In the genomic region with DNA sequence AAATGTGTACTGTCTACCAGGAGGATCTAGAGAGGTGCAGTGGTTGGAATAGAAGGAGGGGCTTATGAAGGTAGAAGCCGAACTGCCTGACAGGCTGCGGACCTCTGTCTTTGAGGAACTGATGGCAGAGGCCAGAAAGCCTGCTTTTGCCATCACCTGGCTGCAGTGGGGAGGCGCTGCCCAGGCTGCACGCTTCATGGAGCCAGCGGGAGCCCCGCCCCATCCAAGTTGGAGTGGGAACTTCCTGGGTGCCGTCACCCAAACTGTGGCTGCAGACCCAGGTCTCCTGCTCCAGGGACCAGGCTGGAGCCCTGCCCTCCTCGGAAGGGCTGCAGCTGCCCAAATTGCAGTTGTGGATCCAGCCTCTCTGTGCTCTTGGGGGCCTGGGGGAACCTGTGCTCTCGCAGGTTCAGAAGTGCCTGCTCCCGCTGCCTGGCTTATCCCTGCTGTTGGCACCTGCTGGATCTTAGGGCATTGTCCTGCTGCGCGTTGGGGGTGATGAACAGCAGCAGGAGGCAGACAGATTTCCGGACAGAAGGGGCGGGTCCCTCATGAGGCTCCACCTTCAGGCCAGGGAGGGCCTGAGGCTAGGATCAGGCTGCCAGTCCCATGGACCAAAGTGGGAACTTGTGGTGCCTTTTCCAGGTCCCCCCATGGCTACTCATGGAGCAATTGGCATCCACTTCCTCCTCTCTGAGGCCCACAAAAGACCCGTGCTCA, we compare ENCODE assay signal across 20 cellular contexts.
A peak's percentile ranks its signal among the peaks of the same experiment; 100 is the strongest.
DNase-seq lines count a peak whose midpoint lies in the region; ATAC-seq and TF ChIP-seq lines count a peak whose summit lies in the region.
"Had no signal": no experiment of that assay in that cellular context is flagged by ENCODE, and none has a peak within 500 bp of the region (broad histone marks: within the 10 kb centered on the region; RNA-seq: fewer than 3 reads in every experiment).

No MANE protein-coding gene starts in this region.

- H3F3A ChIP-seq in PC-9 (ENCODE audit: insufficient read depth, low read depth): no peaks in the 10 kb centered on the region

- no TSS peak for BruUV-seq in PC-9 (replicated peaks; lab: Mats Ljungman, UMichigan)

- no peak overlapping the region for H3K4me3 ChIP-seq in PC-9
- peak overlapping the region in 1 of 2 donors; percentile 42 for H3K4me3 ChIP-seq in neuronal stem cell (ENCODE audit: low read length in 2 of 2)
- H3K4me3 ChIP-seq in ovary: no peak overlapping the region
- H3K4me3 ChIP-seq: A549, left lung, tibial nerve had no signal

- no peaks in the 10 kb centered on the region for H3K79me1 ChIP-seq in neuronal stem cell (ENCODE audit: low read depth, low read length)

- H3K9me3 ChIP-seq in PC-9 (ENCODE audit: insufficient read depth, low read depth): no peaks in the 10 kb centered on the region
- H3K9me3 ChIP-seq in neuronal stem cell (replicated peaks in 1 of 2; ENCODE audit: control insufficient read depth in 2 of 2, insufficient read depth in 1 of 2, low read depth in 1 of 2, low read length in 2 of 2): no peaks in the 10 kb centered on the region
- no peaks in the 10 kb centered on the region for H3K9me3 ChIP-seq in ovary
- H3K9me3 ChIP-seq: A549, left lung, tibial nerve had no signal

- no peak overlapping the region for H4K8ac ChIP-seq in neuronal stem cell (ENCODE audit: low read depth, low read length)

- H3K14ac ChIP-seq in neuronal stem cell (ENCODE audit: low read length): peak overlapping the region; percentile 63

- intact Hi-C loops in PC-9 (cut with micrococcal nuclease; ENCODE audit: unreplicated experiment): no loop called here
- intact Hi-C loops in ovary (cut with DNase I): no loop called here
- intact Hi-C loops in activated CD4-positive, alpha-beta T cell treated with anti-CD3 and anti-CD28 coated beads for 36 hours (cut with DNase I, micrococcal nuclease): no loop called here

- peak overlapping the region; percentile 74 for H3K18ac ChIP-seq in neuronal stem cell (ENCODE audit: low read length)

- peaks cover 3% of the 10 kb centered on the region for H3K4me1 Mint-ChIP-seq in activated CD4-positive, alpha-beta T cell treated with anti-CD3 and anti-CD28 coated beads for 36 hours
- H3K4me1 Mint-ChIP-seq: activated CD4-positive, alpha-beta T cell treated with anti-CD3 and anti-CD28 coated beads, Interleukin-2, amount 10 ng/mL, durations not matched to agents 7 days and 5 days; CD14-positive monocyte; stimulated activated naive B cell treated with anti-CD40 and anti-IgM and Interleukin-4, amounts not matched to agents 10 μg/mL and 1 μg/mL and 100 μg/mL, for 72 hours had no signal

- TF ChIP-seq EP300 in ovary (IDR thresholded peaks at IDR 0.05): no peak

- no peaks in the 10 kb centered on the region for H3K79me2 ChIP-seq in PC-9 (ENCODE audit: low read depth)

- no peak overlapping the region for H3K4me3 Mint-ChIP-seq in activated CD4-positive, alpha-beta T cell treated with anti-CD3 and anti-CD28 coated beads for 36 hours
- H3K4me3 Mint-ChIP-seq: activated CD4-positive, alpha-beta T cell treated with anti-CD3 and anti-CD28 coated beads, Interleukin-2, amount 10 ng/mL, durations not matched to agents 7 days and 5 days; CD14-positive monocyte; H9; stimulated activated naive B cell treated with anti-CD40 and anti-IgM and Interleukin-4, amounts not matched to agents 10 μg/mL and 1 μg/mL and 100 μg/mL, for 72 hours had no signal

- POLR2A ChIA-PET in PC-9 (lab: Charles Lee; ENCODE audit: unreplicated experiment): no interaction called here
- POLR2A ChIA-PET in activated CD4-positive, alpha-beta T cell treated with anti-CD3 and anti-CD28 coated beads for 36 hours (lab: Charles Lee): no interaction called here

- H2BK12ac ChIP-seq in neuronal stem cell (ENCODE audit: low read length): no peak overlapping the region

- TF ChIP-seq POLR2A in ovary (IDR thresholded peaks at IDR 0.05): no peak

- peak overlapping the region; percentile 65 for H3K23ac ChIP-seq in neuronal stem cell (ENCODE audit: low read depth, low read length, poor library complexity)

- no peak for ATAC-seq in activated CD4-positive, alpha-beta T cell treated with anti-CD3 and anti-CD28 coated beads for 36 hours
- ATAC-seq: A549; left lung; stimulated activated naive B cell treated with anti-CD40 and anti-IgM and Interleukin-4, amounts not matched to agents 10 μg/mL and 1 μg/mL and 100 μg/mL, for 72 hours had no signal

- peaks cover 5% of the 10 kb centered on the region for H3K27me3 Mint-ChIP-seq in activated CD4-positive, alpha-beta T cell treated with anti-CD3 and anti-CD28 coated beads for 36 hours
- H3K27me3 Mint-ChIP-seq: stimulated activated naive B cell treated with anti-CD40 and anti-IgM and Interleukin-4, amounts not matched to agents 10 μg/mL and 1 μg/mL and 100 μg/mL, for 72 hours had no signal

- H2BK5ac ChIP-seq in neuronal stem cell (ENCODE audit: low read length): no peak overlapping the region

- no peak overlapping the region for H2BK120ac ChIP-seq in neuronal stem cell (ENCODE audit: low read depth, low read length)

- CTCF ChIA-PET in PC-9 (lab: Charles Lee): no interaction called here
- CTCF ChIA-PET in activated CD4-positive, alpha-beta T cell treated with anti-CD3 and anti-CD28 coated beads for 36 hours (lab: Charles Lee): no interaction called here

- H3K36me3 ChIP-seq in PC-9 (ENCODE audit: low read depth) (no peaks in the 10 kb centered on the region), neuronal stem cell (replicated peaks in 1 of 2; ENCODE audit: control insufficient read depth in 2 of 2, insufficient read depth in 2 of 2, low read length in 2 of 2) (no peaks in the 10 kb centered on the region), ovary (no peaks in the 10 kb centered on the region)
- H3K36me3 ChIP-seq: left lung, tibial nerve had no signal

- H3K9me3 Mint-ChIP-seq in activated CD4-positive, alpha-beta T cell treated with anti-CD3 and anti-CD28 coated beads for 36 hours (ENCODE audit: low read depth): no peaks in the 10 kb centered on the region
- H3K9me3 Mint-ChIP-seq: activated CD4-positive, alpha-beta T cell treated with anti-CD3 and anti-CD28 coated beads, Interleukin-2, amount 10 ng/mL, durations not matched to agents 7 days and 5 days; H9; stimulated activated naive B cell treated with anti-CD40 and anti-IgM and Interleukin-4, amounts not matched to agents 10 μg/mL and 1 μg/mL and 100 μg/mL, for 72 hours had no signal

- TF ChIP-seq CTCF in PC-9 (conservative IDR thresholded peaks at IDR 0.05): no peak
- TF ChIP-seq CTCF in ovary (IDR thresholded peaks at IDR 0.05): no peak

- no CpG with 5 or more reads among the region's 15 CpGs for WGBS in neuronal stem cell (ENCODE audit: extremely low coverage in 2 of 2, insufficient read length in 2 of 2, insufficient replicate concordance in 1 of 2), 2 donors
- WGBS in ovary, 3 donors: 80 to 90% (median 81%) methylated on average over 13 to 15 of the region's 15 CpGs

- DNase-seq in NCI-H146 (lab: John Stamatoyannopoulos, UW) (peak; percentile 33), NCI-H146 treated with DMSO at 0.1 percent for 48 hours (lab: John Stamatoyannopoulos, UW; ENCODE audit: unreplicated experiment) (no peak), HT-29 (ENCODE audit: low spot score) (peak; percentile 48), PC-9 (peak; percentile 10 to 32), neuronal stem cell (ENCODE audit: low spot score) (no peak), ovary (no peak), C1 segment of cervical spinal cord (lab: John Stamatoyannopoulos, UW) (no peak)
- no peak for DNase-seq in activated CD4-positive, alpha-beta T cell treated with anti-CD3 and anti-CD28 coated beads for 36 hours
- DNase-seq: activated CD4-positive, alpha-beta T cell treated with anti-CD3 and anti-CD28 coated beads, Interleukin-2, amount 10 ng/mL, durations not matched to agents 7 days and 5 days; amniotic stem cell; central memory CD4-positive, alpha-beta T cell; effector CD8-positive, alpha-beta T cell; H9; NCI-H1436 treated with DMSO at 0.1 percent for 48 hours; stimulated activated CD4-positive, alpha-beta T cell treated with anti-CD3 and anti-CD28 coated beads, Interleukin-15, amount 100 ng/mL, for 24 hours; stimulated activated naive B cell treated with anti-CD40 and anti-IgM and Interleukin-4, amounts not matched to agents 10 μg/mL and 1 μg/mL and 100 μg/mL, for 72 hours had no signal

- no peak overlapping the region for H3K4ac ChIP-seq in neuronal stem cell (ENCODE audit: low read length)

- H3K27ac Mint-ChIP-seq in activated CD4-positive, alpha-beta T cell treated with anti-CD3 and anti-CD28 coated beads for 36 hours: no peak overlapping the region
- H3K27ac Mint-ChIP-seq: activated CD4-positive, alpha-beta T cell treated with anti-CD3 and anti-CD28 coated beads, Interleukin-2, amount 10 ng/mL, durations not matched to agents 7 days and 5 days; CD14-positive monocyte; stimulated activated naive B cell treated with anti-CD40 and anti-IgM and Interleukin-4, amounts not matched to agents 10 μg/mL and 1 μg/mL and 100 μg/mL, for 72 hours had no signal

- H2BK15ac ChIP-seq in neuronal stem cell (ENCODE audit: low read length): peak overlapping the region; percentile 37

- H4K91ac ChIP-seq in neuronal stem cell (ENCODE audit: low read depth, low read length, poor library complexity): no peak overlapping the region

- H2AK5ac ChIP-seq in neuronal stem cell (ENCODE audit: low read depth, low read length): no peak overlapping the region

- H3K9ac ChIP-seq in neuronal stem cell (ENCODE audit: low read depth, low read length, poor library complexity): no peak overlapping the region

- no peaks in the 10 kb centered on the region for H3K4me1 ChIP-seq in PC-9 (replicated peaks; ENCODE audit: insufficient read depth)
- H3K4me1 ChIP-seq in neuronal stem cell (ENCODE audit: control insufficient read depth in 2 of 2, insufficient read depth in 1 of 2, low read depth in 1 of 2, low read length in 2 of 2): no peaks in the 10 kb centered on the region
- H3K4me1 ChIP-seq in ovary (ENCODE audit: insufficient read depth): no peaks in the 10 kb centered on the region
- H3K4me1 ChIP-seq: A549, left lung, tibial nerve had no signal

- 0 out of 2 replicates have a peak overlapping the region, but pooled peaks have one; percentile 14 for H2AFZ ChIP-seq in PC-9
- no peak overlapping the region for H2AFZ ChIP-seq in neuronal stem cell (ENCODE audit: low read length)

- no peak overlapping the region for H3K27ac ChIP-seq in PC-9
- H3K27ac ChIP-seq in neuronal stem cell (replicated peaks; ENCODE audit: low read length): no peak overlapping the region
- H3K27ac ChIP-seq in ovary: no peak overlapping the region
- H3K27ac ChIP-seq: A549, left lung, tibial nerve had no signal

- no peaks in the 10 kb centered on the region for H3K9me2 ChIP-seq in PC-9 (ENCODE audit: insufficient read depth)

- no peaks in the 10 kb centered on the region for H3K36me3 Mint-ChIP-seq in activated CD4-positive, alpha-beta T cell treated with anti-CD3 and anti-CD28 coated beads for 36 hours (ENCODE audit: low read depth)
- H3K36me3 Mint-ChIP-seq: CD14-positive monocyte; stimulated activated naive B cell treated with anti-CD40 and anti-IgM and Interleukin-4, amounts not matched to agents 10 μg/mL and 1 μg/mL and 100 μg/mL, for 72 hours had no signal

- H3K27me3 ChIP-seq in PC-9 (ENCODE audit: insufficient read depth, low read depth) (no peaks in the 10 kb centered on the region), neuronal stem cell (ENCODE audit: control insufficient read depth in 3 of 3, insufficient read depth in 3 of 3, low read depth in 1 of 3, low read length in 3 of 3) (peaks cover 0 to 2% (median 0%) of the 10 kb centered on the region in 3 experiments), ovary (no peaks in the 10 kb centered on the region)
- H3K27me3 ChIP-seq: left lung, tibial nerve had no signal

- H3K4me2 ChIP-seq in PC-9 (no peak overlapping the region), neuronal stem cell (ENCODE audit: insufficient read depth, low read length, poor library complexity, severe bottlenecking) (no peak overlapping the region)
- H3K4me2 ChIP-seq: A549 had no signal

- H4K20me1 ChIP-seq in PC-9 (ENCODE audit: insufficient read depth): no peaks in the 10 kb centered on the region

Comparison
In these comparisons a context has a peak if more than half of its experiments do, and no peak if none do; other contexts are left out.
1. DNase-seq: peak in NCI-H146 (single experiment), HT-29 (single experiment) and PC-9 (2 of 2); none in NCI-H146 treated with DMSO at 0.1 percent for 48 hours (single experiment), neuronal stem cell (single experiment), ovary (0 of 5), C1 segment of cervical spinal cord (0 of 14) and activated CD4-positive, alpha-beta T cell treated with anti-CD3 and anti-CD28 coated beads for 36 hours (single experiment).